Comparison of ENCODE assay signal across 19 cellular contexts in genomic region chr1:211876849-211877248, GRCh38.
"Had no signal": no experiment of that assay in that cellular context is flagged by ENCODE, and none has a peak within 500 bp of the region (broad histone marks: within the 10 kb centered on the region; RNA-seq: fewer than 3 reads in every experiment).

No MANE protein-coding gene starts in this region.

- H3K9me3 ChIP-seq: neutrophil, thyroid gland, uterus had no signal

- H3K4me1 ChIP-seq: foreskin keratinocyte, lower lobe of right lung, thyroid gland, uterus had no signal

- H3K27me3 ChIP-seq: neutrophil, thyroid gland, uterus had no signal

- DNase-seq: activated CD4-positive, alpha-beta memory T cell treated with anti-CD3 and anti-CD28 coated beads for 36 hours; activated CD4-positive, alpha-beta T cell treated with anti-CD3 and anti-CD28 coated beads for 1 hour; activated gamma-delta T cell; activated naive CD8-positive, alpha-beta T cell treated with anti-CD3 and anti-CD28 coated beads for 36 hours; activated T-cell treated with anti-CD3 and anti-CD28 coated beads, Interleukin-2, amount 50 U/mL, for 4 hours; anterior cingulate cortex; foreskin keratinocyte; head of caudate nucleus; left cardiac atrium; lower lobe of right lung; naive thymus-derived CD8-positive, alpha-beta T cell; retina; thyroid gland; uterus had no signal

- H3K27ac ChIP-seq: foreskin keratinocyte, lower lobe of right lung, neutrophil, skin epidermis, thyroid gland, uterus had no signal

- H3K36me3 ChIP-seq: lower lobe of right lung, neutrophil, thyroid gland, uterus had no signal

- ATAC-seq: activated T-cell treated with anti-CD3 and anti-CD28 coated beads, Interleukin-2, amount 50 U/mL, for 4 hours; esophagus mucosa; foreskin keratinocyte; left cardiac atrium; lower lobe of right lung; naive thymus-derived CD8-positive, alpha-beta T cell; stimulated activated effector memory CD8-positive, alpha-beta T cell treated with anti-CD3 and anti-CD28 coated beads, Interleukin-12 subunit alpha, Interleukin-12 subunit beta, amount 100 ng/mL, for 72 hours had no signal

- FAIRE-seq: endometrium had no signal

- H3K4me3 ChIP-seq: lower lobe of right lung, skin epidermis, thyroid gland, uterus had no signal
